In the genomic region with DNA sequence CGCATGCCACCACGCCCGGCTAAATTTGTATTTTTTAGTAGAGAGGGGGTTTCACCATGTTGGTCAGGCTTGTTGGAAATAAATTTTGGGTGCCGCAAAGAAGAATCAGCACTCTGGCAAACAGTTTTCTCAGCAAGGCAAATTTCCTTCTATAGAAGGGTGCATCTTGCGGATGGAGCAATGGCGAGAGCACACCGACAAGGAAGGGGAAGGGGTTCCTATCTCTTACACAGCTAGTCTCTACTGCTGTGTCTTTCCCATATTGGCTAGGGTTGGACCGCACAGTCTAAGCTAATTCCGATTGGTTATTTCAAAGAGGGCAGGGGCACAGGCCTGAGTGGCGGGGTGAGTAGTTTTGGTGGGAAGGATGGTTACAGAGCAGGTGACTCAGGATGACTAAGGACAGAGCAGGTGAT, we compare ENCODE assay signal across 10 cellular contexts. TPM values are rescaled to one million over a fixed set of nuclear protein-coding genes. Genes with fewer than 3 reads are reported as not detected.
A peak's percentile ranks its signal among the peaks of the same experiment; 100 is the strongest.
DNase-seq lines count a peak whose midpoint lies in the region; ATAC-seq and TF ChIP-seq lines count a peak whose summit lies in the region.
"Had no signal": no experiment of that assay in that cellular context is flagged by ENCODE, and none has a peak within 500 bp of the region (broad histone marks: within the 10 kb centered on the region; RNA-seq: fewer than 3 reads in every experiment).

No MANE protein-coding gene starts in this region.

- H3K4me1 ChIP-seq in sigmoid colon, result peaks cover 0 to 41% (median 33%) of the 10 kb centered on the region in 4 donors

- H3K4me3 ChIP-seq in GM12864 (ENCODE audit: low read depth, low read length) (peak overlapping the region; percentile 63), fibroblast of mammary gland (ENCODE audit: control insufficient read depth, low read depth, low read length) (peak overlapping the region; percentile 84), sigmoid colon (peak overlapping the region; percentile 72 to 97 (median 88))

- no peaks in the 10 kb centered on the region for H3K9me3 ChIP-seq in sigmoid colon

- no peaks in the 10 kb centered on the region for H3K27me3 ChIP-seq in sigmoid colon

- no peak for TF ChIP-seq POLR2A in sigmoid colon (IDR thresholded peaks at IDR 0.05)

- no peak for ATAC-seq in GM21576 (IDR thresholded peaks at IDR 0.05; ENCODE audit: unreplicated experiment)

- no peak for TF ChIP-seq EP300 in sigmoid colon (IDR thresholded peaks at IDR 0.05)

- peaks cover 0 to 6% (median 0%) of the 10 kb centered on the region in 4 donors for H3K36me3 ChIP-seq in sigmoid colon

- intact Hi-C loops in sigmoid colon (cut with DNase I), result loop anchor here (2.0 to 5.0 kb wide), 2 partner anchors 89 to 113 kb away; a partner anchor contains a TSS

- H3K27ac ChIP-seq in sigmoid colon, result peak overlapping the region in 3 of 4 donors; percentile 87 to 91 (median 89)

- TF ChIP-seq CTCF in GM12864 (IDR thresholded peaks at IDR 0.05; ENCODE audit: low read depth, low read length, missing control alignments), result no peak
- no peak for TF ChIP-seq CTCF in fibroblast of mammary gland (conservative IDR thresholded peaks at IDR 0.05; ENCODE audit: control insufficient read depth, insufficient read depth, low read depth, low read length)
- TF ChIP-seq CTCF in sigmoid colon (IDR thresholded peaks at IDR 0.05), result no peak

- WGBS in sigmoid colon, 2 donors, result 67 to 70% methylated on average over 10 of the region's 10 CpGs

- DNase-seq in GM12864 (ENCODE audit: low read depth), result no peak
- peak; percentile 74 for DNase-seq in RKO (ENCODE audit: low spot score)
- no peak for DNase-seq in fibroblast of mammary gland (ENCODE audit: low read depth)
- DNase-seq in sigmoid colon, result peak; percentile 22
- DNase-seq in NCI-H524 treated with DMSO at 0.1 percent for 48 hours (lab: John Stamatoyannopoulos, UW), result no peak
- DNase-seq in HK-2 (ENCODE audit: unreplicated experiment), result no peak
- no peak for DNase-seq in effector CD4-positive, alpha-beta T cell

RNA-seq across cellular contexts. Expression of a gene that starts 0.7 kb away (rescaled TPM):
- total RNA-seq in sigmoid colon, result 10 to 100 TPM; 42.0 to 49.6 (median 47.2) TPM
- polyA plus RNA-seq in sigmoid colon, result 10 to 100 TPM; 25.8 to 52.7 (median 28.7) TPM

RNA-seq across cellular contexts. Expression of a gene that starts 30.3 kb away (rescaled TPM):
- 1 to 10 TPM in 1 of 4 donors, under 1 TPM in 1, not detected in 2; 0.36 to 1.1 TPM for total RNA-seq in sigmoid colon
- polyA plus RNA-seq in sigmoid colon, result 1 to 10 TPM in 2 of 3 donors, under 1 TPM in 1; 0.46 to 4.8 (median 1.0) TPM

RNA-seq across cellular contexts. Expression of a gene that starts 53.0 kb away (rescaled TPM):
- total RNA-seq in sigmoid colon, result under 1 TPM in 1 of 4 donors, not detected in 3; 0.28 TPM
- polyA plus RNA-seq in sigmoid colon, result under 1 TPM in 2 of 3 donors, not detected in 1; 0.87 to 0.92 TPM
- total RNA-seq: activated CD8-positive, alpha-beta memory T cell treated with anti-CD3 and anti-CD28 coated beads for 36 hours; subcutaneous adipose tissue had no signal

Comparison
In these comparisons a context has a peak if more than half of its experiments do, and no peak if none do; other contexts are left out.
1. DNase-seq: peak in RKO (single experiment) and sigmoid colon (single experiment); none in GM12864 (single experiment), fibroblast of mammary gland (single experiment), NCI-H524 treated with DMSO at 0.1 percent for 48 hours (single experiment), HK-2 (single experiment) and effector CD4-positive, alpha-beta T cell (single experiment).
2. Peak in every context shown above with its lines, with median percentiles within 50 percentile points of each other: H3K4me3 ChIP-seq.